Comparison of ENCODE assay signal across 1 cellular context in the genomic region with DNA sequence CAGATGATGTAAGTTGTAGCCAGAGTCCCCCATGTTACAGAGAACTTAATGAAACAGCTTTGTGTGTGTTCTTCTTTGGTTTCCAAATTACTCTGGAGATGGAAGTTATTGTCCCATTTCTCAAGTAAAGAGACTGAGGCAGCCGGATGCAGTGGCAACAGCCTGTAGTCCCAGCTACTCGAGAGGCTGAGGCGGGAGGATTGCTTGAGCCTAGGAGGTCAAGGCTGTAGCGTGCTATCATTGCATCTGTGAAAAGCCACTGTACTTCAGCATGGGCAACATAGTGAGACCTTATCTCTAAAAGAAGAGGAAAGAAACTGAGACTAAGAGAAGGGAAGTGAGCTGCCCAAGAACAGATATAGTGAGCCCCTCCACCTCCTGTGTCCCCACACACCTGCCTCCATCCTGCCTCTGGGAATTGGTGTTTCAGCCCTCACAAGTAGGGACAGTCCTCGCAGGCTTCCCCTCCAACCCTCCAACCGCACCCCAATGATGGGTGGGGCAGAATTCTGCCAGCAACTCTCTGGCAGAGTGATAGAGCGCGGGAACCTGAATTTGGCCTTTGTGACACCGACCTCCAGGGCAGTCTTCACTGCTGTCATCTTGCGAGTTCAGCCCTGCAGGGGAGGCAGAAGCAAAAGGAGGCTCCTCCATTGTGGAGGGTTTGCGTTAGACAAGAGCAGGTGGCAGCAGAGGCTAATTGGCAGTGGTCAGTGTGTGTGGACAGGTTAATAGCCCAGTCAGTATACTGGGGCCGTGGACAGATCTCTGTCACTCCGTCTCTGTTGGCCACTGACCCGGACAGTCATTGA.
TF ChIP-seq lines count a peak whose summit lies in the region.

No MANE protein-coding gene starts in this region.

TF ChIP-seq in WTC11, 78 proteins besides CTCF, POLR2A, EP300 and RAD21 (continued from another document):
- TF ChIP-seq ZNF232 (CRISPR knock-in tag; IDR thresholded peaks at IDR 0.05) (no peak), PRRX2 (CRISPR knock-in tag; IDR thresholded peaks at IDR 0.05) (no peak), TP53 (CRISPR knock-in tag; IDR thresholded peaks at IDR 0.05) (no peak), ZNF263 (CRISPR knock-in tag; IDR thresholded peaks at IDR 0.05; ENCODE audit: low read depth) (no peak), FOXP1 (CRISPR knock-in tag; IDR thresholded peaks at IDR 0.05; ENCODE audit: borderline replicate concordance) (no peak), ARID4B (CRISPR knock-in tag; IDR thresholded peaks at IDR 0.05; ENCODE audit: borderline replicate concordance) (no peak)
